In the genomic region with DNA sequence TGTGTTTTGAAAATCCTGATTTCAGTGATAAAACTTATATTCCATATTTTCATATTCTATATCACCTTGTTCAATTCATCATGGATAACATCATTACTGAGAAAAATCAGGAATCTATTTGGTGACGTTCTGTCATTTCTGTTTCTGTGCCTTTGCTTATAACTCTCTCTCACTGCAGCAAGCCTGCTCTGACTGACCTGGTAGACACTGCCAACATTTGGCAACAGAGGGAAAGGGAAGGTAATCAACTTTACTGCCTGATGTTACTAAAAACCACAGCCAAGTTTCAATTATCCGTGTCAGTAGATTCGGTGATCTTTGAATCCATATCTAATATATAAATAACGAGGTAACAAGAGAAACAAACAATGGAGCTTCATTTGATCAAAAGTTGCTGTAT, we compare ENCODE assay signal across 14 cellular contexts.
DNase-seq lines count a peak whose midpoint lies in the region; ATAC-seq and TF ChIP-seq lines count a peak whose summit lies in the region.
"Had no signal": no experiment of that assay in that cellular context is flagged by ENCODE, and none has a peak within 500 bp of the region (broad histone marks: within the 10 kb centered on the region; RNA-seq: fewer than 3 reads in every experiment).

No MANE protein-coding gene starts in this region.

- no peak for DNase-seq in SK-N-SH
- DNase-seq in NCI-H1694 (lab: John Stamatoyannopoulos, UW), result peak; percentile 19
- DNase-seq in dorsolateral prefrontal cortex, result peak in 1 of 10 donors; percentile 42
- no peak for DNase-seq in stimulated activated CD4-positive, alpha-beta T cell treated with anti-CD3 and anti-CD28 coated beads, Interleukin-4, amount 100 ng/mL, for 4 hours
- DNase-seq in GM10248 (ENCODE audit: extremely low spot score), result no peak
- DNase-seq in sciatic nerve (ENCODE audit: low spot score), result no peak
- DNase-seq: ACHN; Calu3; CD4-positive, alpha-beta T cell; DMS 273 treated with DMSO at 0.1 percent for 48 hours; DMS79 had no signal

- POLR2A ChIA-PET in SK-N-SH (lab: Yijun Ruan, JAX), result no interaction called here
- POLR2A ChIA-PET in GM10248 (lab: Yijun Ruan, JAX), result no interaction called here

- no peak overlapping the region for H2AFZ ChIP-seq in SK-N-SH (ENCODE audit: low read depth)

- no peaks in the 10 kb centered on the region for H3K36me3 ChIP-seq in SK-N-SH (replicated peaks in 1 of 2; ENCODE audit: control insufficient read depth in 1 of 2, insufficient read depth in 2 of 2, low read length in 1 of 2)
- H3K36me3 ChIP-seq: HAP-1 had no signal

- no peaks in the 10 kb centered on the region for H3K9me3 Mint-ChIP-seq in brain
- H3K9me3 Mint-ChIP-seq: CD4-positive, alpha-beta T cell had no signal

- TF ChIP-seq CTCF in SK-N-SH (IDR thresholded peaks at IDR 0.05) (no peak), brain (conservative IDR thresholded peaks at IDR 0.05) (no peak), dorsolateral prefrontal cortex (IDR thresholded peaks at IDR 0.05 in 54 of 56, conservative IDR thresholded peaks at IDR 0.05 in 2 of 56; ENCODE audit: low read depth in 1 of 56, partially characterized antibody in 56 of 56) (no peak), GM10248 (IDR thresholded peaks at IDR 0.05; ENCODE audit: control extremely low read depth, extremely low read depth, low read depth, missing control alignments) (no peak)

- H3K27ac ChIP-seq in SK-N-SH (ENCODE audit: low read depth in 2 of 2, low read length in 1 of 2) (no peak overlapping the region), dorsolateral prefrontal cortex (peak overlapping the region in 52 of 59 donors; percentile 1 to 84 (median 65))

- intact Hi-C loops in dorsolateral prefrontal cortex (cut with DNase I), result no loop called here
- intact Hi-C loops in sciatic nerve (cut with DNase I), result no loop called here

- peak overlapping the region in 2 of 5 experiments; percentile 3 to 27 for H3K4me3 Mint-ChIP-seq in brain
- H3K4me3 Mint-ChIP-seq: CD4-positive, alpha-beta T cell had no signal

- CTCF ChIA-PET in SK-N-SH (lab: Yijun Ruan, JAX), result interaction anchor here (1.5 kb wide), 1 partner anchor 320 kb away, joined by 5 read pairs; no protein-coding TSS in a partner anchor
- CTCF ChIA-PET in GM10248 (lab: Yijun Ruan, JAX), result interaction anchor here (0.7 to 1.9 kb wide), 2 partner anchors 10 to 16 kb away, joined by 3 to 5 read pairs; no protein-coding TSS in a partner anchor

- H3K36me3 Mint-ChIP-seq in brain, result peaks cover 4% of the 10 kb centered on the region

- no peak for ATAC-seq in SK-N-SH treated with all-trans-retinoic acid at 6 μM for 48 hours
- no peak for ATAC-seq in sciatic nerve

- no peaks in the 10 kb centered on the region for H3K79me2 ChIP-seq in SK-N-SH (ENCODE audit: insufficient read depth)

- peaks cover 22% of the 10 kb centered on the region for H3K4me1 Mint-ChIP-seq in brain

- no peak overlapping the region for H3K4me2 ChIP-seq in SK-N-SH

- H3K27ac Mint-ChIP-seq in brain, result peak overlapping the region in 4 of 5 experiments; percentile 12 to 90 (median 43)
- H3K27ac Mint-ChIP-seq: CD4-positive, alpha-beta T cell had no signal

- H3K9me2 ChIP-seq in SK-N-SH, result no peaks in the 10 kb centered on the region

- TF ChIP-seq RAD21 in SK-N-SH (IDR thresholded peaks at IDR 0.05; ENCODE audit: low read length), result peak; percentile 36; the same call in 1 of the 2 replicates

- peaks cover 0 to 12% of the 10 kb centered on the region in 2 experiments; a peak in 2 of 4 replicates for H3K4me1 ChIP-seq in SK-N-SH (ENCODE audit: control insufficient read depth in 1 of 2, insufficient read depth in 2 of 2, low read depth in 1 of 2, low read length in 1 of 2)
- H3K4me1 ChIP-seq: HAP-1 had no signal

- H3K27me3 ChIP-seq in SK-N-SH (ENCODE audit: insufficient read depth) (no peaks in the 10 kb centered on the region), dorsolateral prefrontal cortex (no peaks in the 10 kb centered on the region)

- no peaks in the 10 kb centered on the region for H3K9me3 ChIP-seq in SK-N-SH
- H3K9me3 ChIP-seq: HAP-1 had no signal

- H3K27me3 Mint-ChIP-seq in brain, result no peaks in the 10 kb centered on the region
- H3K27me3 Mint-ChIP-seq: CD4-positive, alpha-beta T cell had no signal

- no peak overlapping the region for H3K4me3 ChIP-seq in SK-N-SH (ENCODE audit: low read depth in 2 of 2, low read length in 1 of 2)
- H3K4me3 ChIP-seq in dorsolateral prefrontal cortex, result no peak overlapping the region
- H3K4me3 ChIP-seq: HAP-1 had no signal

- no peak overlapping the region for H3K9ac ChIP-seq in SK-N-SH

- H4K20me1 ChIP-seq in SK-N-SH (ENCODE audit: insufficient read depth), result no peaks in the 10 kb centered on the region

- 8% methylated on average over 4 of the region's 4 CpGs for WGBS in SK-N-SH (ENCODE audit: low lambda C conversion rate)

- H3F3A ChIP-seq in SK-N-SH (replicated peaks; ENCODE audit: insufficient read depth), result no peaks in the 10 kb centered on the region

- no peak; a peak in 1 of 4 replicates for TF ChIP-seq EP300 in SK-N-SH (IDR thresholded peaks at IDR 0.05; ENCODE audit: borderline replicate concordance in 1 of 2, low read depth in 1 of 2, low read length in 1 of 2)

TF ChIP-seq in SK-N-SH, 30 proteins besides CTCF, POLR2A, EP300 and RAD21 (continues in another document):
- TF ChIP-seq ELF1 (IDR thresholded peaks at IDR 0.05) (no peak), JUND (IDR thresholded peaks at IDR 0.05) (no peak), FOXJ3 (CRISPR knock-in tag; IDR thresholded peaks at IDR 0.05) (no peak), TEAD4 (IDR thresholded peaks at IDR 0.05; ENCODE audit: borderline replicate concordance, insufficient read depth) (no peak), RFX5 (IDR thresholded peaks at IDR 0.05; ENCODE audit: low read length) (no peak)
- TF ChIP-seq, protein P1, sequence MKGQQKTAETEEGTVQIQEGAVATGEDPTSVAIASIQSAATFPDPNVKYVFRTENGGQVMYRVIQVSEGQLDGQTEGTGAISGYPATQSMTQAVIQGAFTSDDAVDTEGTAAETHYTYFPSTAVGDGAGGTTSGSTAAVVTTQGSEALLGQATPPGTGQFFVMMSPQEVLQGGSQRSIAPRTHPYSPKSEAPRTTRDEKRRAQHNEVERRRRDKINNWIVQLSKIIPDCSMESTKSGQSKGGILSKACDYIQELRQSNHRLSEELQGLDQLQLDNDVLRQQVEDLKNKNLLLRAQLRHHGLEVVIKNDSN (IDR thresholded peaks at IDR 0.05; ENCODE audit: borderline replicate concordance, low read depth), result no peak
- TF ChIP-seq, protein P2, sequence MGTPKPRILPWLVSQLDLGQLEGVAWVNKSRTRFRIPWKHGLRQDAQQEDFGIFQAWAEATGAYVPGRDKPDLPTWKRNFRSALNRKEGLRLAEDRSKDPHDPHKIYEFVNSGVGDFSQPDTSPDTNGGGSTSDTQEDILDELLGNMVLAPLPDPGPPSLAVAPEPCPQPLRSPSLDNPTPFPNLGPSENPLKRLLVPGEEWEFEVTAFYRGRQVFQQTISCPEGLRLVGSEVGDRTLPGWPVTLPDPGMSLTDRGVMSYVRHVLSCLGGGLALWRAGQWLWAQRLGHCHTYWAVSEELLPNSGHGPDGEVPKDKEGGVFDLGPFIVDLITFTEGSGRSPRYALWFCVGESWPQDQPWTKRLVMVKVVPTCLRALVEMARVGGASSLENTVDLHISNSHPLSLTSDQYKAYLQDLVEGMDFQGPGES (IDR thresholded peaks at IDR 0.05; ENCODE audit: low read depth, low read length), result no peak
- TF ChIP-seq, protein P3, sequence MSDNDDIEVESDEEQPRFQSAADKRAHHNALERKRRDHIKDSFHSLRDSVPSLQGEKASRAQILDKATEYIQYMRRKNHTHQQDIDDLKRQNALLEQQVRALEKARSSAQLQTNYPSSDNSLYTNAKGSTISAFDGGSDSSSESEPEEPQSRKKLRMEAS (IDR thresholded peaks at IDR 0.05; ENCODE audit: low read depth), result no peak

TF ChIP-seq in SK-N-SH treated with all-trans-retinoic acid at 6 μM for 48 hours, 23 proteins besides CTCF, POLR2A, EP300 and RAD21:
- no peak for TF ChIP-seq ARNTL (CRISPR knock-in tag; IDR thresholded peaks at IDR 0.05; ENCODE audit: borderline replicate concordance, low read depth)
- no peak for TF ChIP-seq ISL1 (CRISPR knock-in tag; IDR thresholded peaks at IDR 0.05)
- TF ChIP-seq ZFP3 (CRISPR knock-in tag; IDR thresholded peaks at IDR 0.05), result no peak
- TF ChIP-seq, protein P4, sequence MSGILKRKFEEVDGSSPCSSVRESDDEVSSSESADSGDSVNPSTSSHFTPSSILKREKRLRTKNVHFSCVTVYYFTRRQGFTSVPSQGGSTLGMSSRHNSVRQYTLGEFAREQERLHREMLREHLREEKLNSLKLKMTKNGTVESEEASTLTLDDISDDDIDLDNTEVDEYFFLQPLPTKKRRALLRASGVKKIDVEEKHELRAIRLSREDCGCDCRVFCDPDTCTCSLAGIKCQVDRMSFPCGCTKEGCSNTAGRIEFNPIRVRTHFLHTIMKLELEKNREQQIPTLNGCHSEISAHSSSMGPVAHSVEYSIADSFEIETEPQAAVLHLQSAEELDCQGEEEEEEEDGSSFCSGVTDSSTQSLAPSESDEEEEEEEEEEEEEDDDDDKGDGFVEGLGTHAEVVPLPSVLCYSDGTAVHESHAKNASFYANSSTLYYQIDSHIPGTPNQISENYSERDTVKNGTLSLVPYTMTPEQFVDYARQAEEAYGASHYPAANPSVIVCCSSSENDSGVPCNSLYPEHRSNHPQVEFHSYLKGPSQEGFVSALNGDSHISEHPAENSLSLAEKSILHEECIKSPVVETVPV (CRISPR knock-in tag; IDR thresholded peaks at IDR 0.05), result no peak
- no peak for TF ChIP-seq OSR1 (CRISPR knock-in tag; IDR thresholded peaks at IDR 0.05)
- TF ChIP-seq ZFP30 (CRISPR knock-in tag; IDR thresholded peaks at IDR 0.05), result no peak
- TF ChIP-seq, protein P5, sequence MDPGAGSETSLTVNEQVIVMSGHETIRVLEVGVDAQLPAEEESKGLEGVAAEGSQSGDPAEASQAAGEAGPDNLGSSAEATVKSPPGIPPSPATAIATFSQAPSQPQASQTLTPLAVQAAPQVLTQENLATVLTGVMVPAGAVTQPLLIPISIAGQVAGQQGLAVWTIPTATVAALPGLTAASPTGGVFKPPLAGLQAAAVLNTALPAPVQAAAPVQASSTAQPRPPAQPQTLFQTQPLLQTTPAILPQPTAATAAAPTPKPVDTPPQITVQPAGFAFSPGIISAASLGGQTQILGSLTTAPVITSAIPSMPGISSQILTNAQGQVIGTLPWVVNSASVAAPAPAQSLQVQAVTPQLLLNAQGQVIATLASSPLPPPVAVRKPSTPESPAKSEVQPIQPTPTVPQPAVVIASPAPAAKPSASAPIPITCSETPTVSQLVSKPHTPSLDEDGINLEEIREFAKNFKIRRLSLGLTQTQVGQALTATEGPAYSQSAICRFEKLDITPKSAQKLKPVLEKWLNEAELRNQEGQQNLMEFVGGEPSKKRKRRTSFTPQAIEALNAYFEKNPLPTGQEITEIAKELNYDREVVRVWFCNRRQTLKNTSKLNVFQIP (CRISPR knock-in tag; IDR thresholded peaks at IDR 0.05; ENCODE audit: borderline replicate concordance, low read depth), result no peak
- TF ChIP-seq ESRRG (CRISPR knock-in tag; IDR thresholded peaks at IDR 0.05), result no peak
- TF ChIP-seq GLIS3 (CRISPR knock-in tag; IDR thresholded peaks at IDR 0.05), result no peak
- TF ChIP-seq CSDC2 (CRISPR knock-in tag; IDR thresholded peaks at IDR 0.05), result no peak
- TF ChIP-seq ZNF8 (CRISPR knock-in tag; IDR thresholded peaks at IDR 0.05), result no peak
- TF ChIP-seq PPARA (CRISPR knock-in tag; IDR thresholded peaks at IDR 0.05; ENCODE audit: borderline replicate concordance), result no peak

Comparison
In these comparisons a context has a peak if more than half of its experiments do, and no peak if none do; other contexts are left out.
1. H3K27ac ChIP-seq: peak in dorsolateral prefrontal cortex (52 of 59); none in SK-N-SH (0 of 2).